ENCODE assay signal across 8 cellular contexts in the genomic region with DNA sequence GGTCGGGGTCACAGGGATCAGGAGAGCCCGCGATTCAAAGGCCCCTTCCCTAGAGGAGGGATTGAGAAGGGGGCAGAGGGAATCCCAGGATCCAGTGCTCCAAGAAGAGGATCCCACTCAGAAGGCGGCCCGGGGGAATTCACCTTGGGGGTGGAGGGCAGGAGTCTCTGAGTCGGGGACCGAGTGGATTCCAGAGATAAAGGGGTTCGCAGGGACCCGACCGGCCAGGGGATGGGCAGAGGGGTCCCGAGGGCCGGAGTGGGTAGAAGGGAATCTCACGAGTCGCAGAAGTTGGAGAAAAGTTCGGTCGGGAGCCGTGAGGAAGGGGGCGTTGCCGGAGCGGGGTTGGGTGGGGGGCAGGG.
DNase-seq lines count a peak whose midpoint lies in the region; ATAC-seq and TF ChIP-seq lines count a peak whose summit lies in the region.

No MANE protein-coding gene starts in this region.

- H3K4me1 Mint-ChIP-seq in activated naive CD4-positive, alpha-beta T cell treated with anti-CD3 and anti-CD28 coated beads, Interleukin-2, amount 10 ng/mL, durations not matched to agents 7 days and 5 days = peaks cover 49% of the 10 kb centered on the region
- H3K4me1 Mint-ChIP-seq in stimulated activated naive CD8-positive, alpha-beta T cell treated with anti-CD3 and anti-CD28 coated beads, Interleukin-15, amount 100 ng/mL, for 72 hours = peaks cover 74% of the 10 kb centered on the region

- peaks cover 53% of the 10 kb centered on the region for H3K36me3 Mint-ChIP-seq in activated naive CD4-positive, alpha-beta T cell treated with anti-CD3 and anti-CD28 coated beads, Interleukin-2, amount 10 ng/mL, durations not matched to agents 7 days and 5 days

- TF ChIP-seq CTCF in HL-60 (IDR thresholded peaks at IDR 0.05; ENCODE audit: insufficient read depth, low read length) = no peak

- H3K4me3 ChIP-seq in HL-60 (replicated peaks; ENCODE audit: insufficient read depth, low read length) (peak overlapping the region; percentile 78), iPS-18a (ENCODE audit: low read length) (peak overlapping the region; percentile 78)

- no peaks in the 10 kb centered on the region for H3K27me3 ChIP-seq in HL-60 (ENCODE audit: insufficient read depth, poor library complexity, severe bottlenecking)
- H3K27me3 ChIP-seq in iPS-18a (ENCODE audit: control insufficient read depth, insufficient read depth, low read length) = no peaks in the 10 kb centered on the region

- CTCF ChIA-PET in activated naive CD4-positive, alpha-beta T cell treated with anti-CD3 and anti-CD28 coated beads, Interleukin-2, amount 10 ng/mL, durations not matched to agents 7 days and 5 days (lab: Charles Lee) = interaction anchor here (3.3 to 4.0 kb wide), 2 partner anchors 12 kb away, joined by 32 to 40 read pairs; no protein-coding TSS in a partner anchor

- H3K36me3 ChIP-seq in iPS-18a (ENCODE audit: control insufficient read depth, low read depth, low read length) = peaks cover 12% of the 10 kb centered on the region

- DNase-seq in HL-60 (ENCODE audit: low read depth in 1 of 2, low spot score in 1 of 2) (no peak), NCI-H1092 (lab: John Stamatoyannopoulos, UW) (no peak), hippocampal formation (lab: John Stamatoyannopoulos, UW) (no peak), SKM-1 (lab: John Stamatoyannopoulos, UW; ENCODE audit: unreplicated experiment) (no peak)
- DNase-seq in activated naive CD4-positive, alpha-beta T cell treated with anti-CD3 and anti-CD28 coated beads, Interleukin-2, amount 10 ng/mL, durations not matched to agents 7 days and 5 days = peak; percentile 29
- DNase-seq in stimulated activated naive CD8-positive, alpha-beta T cell treated with anti-CD3 and anti-CD28 coated beads, Interleukin-15, amount 100 ng/mL, for 72 hours = no peak

- no peaks in the 10 kb centered on the region for H3K27me3 Mint-ChIP-seq in activated naive CD4-positive, alpha-beta T cell treated with anti-CD3 and anti-CD28 coated beads, Interleukin-2, amount 10 ng/mL, durations not matched to agents 7 days and 5 days
- H3K27me3 Mint-ChIP-seq in stimulated activated naive CD8-positive, alpha-beta T cell treated with anti-CD3 and anti-CD28 coated beads, Interleukin-15, amount 100 ng/mL, for 72 hours = no peaks in the 10 kb centered on the region

- peak overlapping the region; percentile 97 for H3K27ac Mint-ChIP-seq in activated naive CD4-positive, alpha-beta T cell treated with anti-CD3 and anti-CD28 coated beads, Interleukin-2, amount 10 ng/mL, durations not matched to agents 7 days and 5 days
- peak overlapping the region; percentile 97 to 98 for H3K27ac Mint-ChIP-seq in stimulated activated naive CD8-positive, alpha-beta T cell treated with anti-CD3 and anti-CD28 coated beads, Interleukin-15, amount 100 ng/mL, for 72 hours

- peak overlapping the region; percentile 63 for H3K9ac ChIP-seq in iPS-18a (ENCODE audit: low read length)

- no peaks in the 10 kb centered on the region for H3K9me3 Mint-ChIP-seq in activated naive CD4-positive, alpha-beta T cell treated with anti-CD3 and anti-CD28 coated beads, Interleukin-2, amount 10 ng/mL, durations not matched to agents 7 days and 5 days
- no peaks in the 10 kb centered on the region for H3K9me3 Mint-ChIP-seq in stimulated activated naive CD8-positive, alpha-beta T cell treated with anti-CD3 and anti-CD28 coated beads, Interleukin-15, amount 100 ng/mL, for 72 hours

- peak overlapping the region; percentile 78 for H3K27ac ChIP-seq in HL-60 (replicated peaks)
- no peak overlapping the region for H3K27ac ChIP-seq in iPS-18a (ENCODE audit: low read length)

- ATAC-seq in stimulated activated naive CD8-positive, alpha-beta T cell treated with anti-CD3 and anti-CD28 coated beads, Interleukin-15, amount 100 ng/mL, for 72 hours = no peak
- no peak for ATAC-seq in GM21390 (IDR thresholded peaks at IDR 0.05; ENCODE audit: unreplicated experiment)

- peaks cover 13% of the 10 kb centered on the region for H3K4me1 ChIP-seq in iPS-18a (ENCODE audit: control insufficient read depth, low read depth, low read length)

- H3K9me3 ChIP-seq in iPS-18a (ENCODE audit: control insufficient read depth, low read depth, low read length) = no peaks in the 10 kb centered on the region

- H3K4me3 Mint-ChIP-seq in activated naive CD4-positive, alpha-beta T cell treated with anti-CD3 and anti-CD28 coated beads, Interleukin-2, amount 10 ng/mL, durations not matched to agents 7 days and 5 days = peak overlapping the region; percentile 96
- H3K4me3 Mint-ChIP-seq in stimulated activated naive CD8-positive, alpha-beta T cell treated with anti-CD3 and anti-CD28 coated beads, Interleukin-15, amount 100 ng/mL, for 72 hours = peak overlapping the region; percentile 95 to 98
